11 cellular contexts compared by ENCODE assay signal in genomic region chr1:170619167-170620030, GRCh38. TPM values are rescaled to one million over a fixed set of nuclear protein-coding genes. Genes with fewer than 3 reads are reported as not detected.
DNase-seq lines count a peak whose midpoint lies in the region; ATAC-seq, FAIRE-seq and TF ChIP-seq lines count a peak whose summit lies in the region.
"Had no signal": no experiment of that assay in that cellular context is flagged by ENCODE, and none has a peak within 500 bp of the region (broad histone marks: within the 10 kb centered on the region; RNA-seq: fewer than 3 reads in every experiment).

No MANE protein-coding gene starts in this region.

- H3K27ac ChIP-seq in mammary epithelial cell (ENCODE audit: insufficient read depth, low read depth, low read length) = no peak overlapping the region

- FAIRE-seq in H54 (lab: Jason Lieb, UNC) = peak; percentile 60

- no peaks in the 10 kb centered on the region for H3K79me2 ChIP-seq in mammary epithelial cell (ENCODE audit: insufficient read depth, low read length)

- in situ Hi-C loops in mammary epithelial cell (cut with MboI; ENCODE audit: low sequenced_read_pairs in 2 of 2) = no loop called here

- no peak overlapping the region for H3K9ac ChIP-seq in mammary epithelial cell (ENCODE audit: insufficient read depth, low read length)

- intact Hi-C loops in mammary epithelial cell (cut with micrococcal nuclease) (loop anchor here (5.0 to 10.0 kb wide), 3 partner anchors 43 to 87 kb away; partner anchors contain the start of genes GORAB and PRRX1), sciatic nerve (cut with DNase I) (no loop called here)

- peak overlapping the region; percentile 61 for H2AFZ ChIP-seq in mammary epithelial cell (ENCODE audit: low read depth, low read length)

- H3K36me3 ChIP-seq in mammary epithelial cell (ENCODE audit: insufficient read depth, low read length) = no peaks in the 10 kb centered on the region
- H3K36me3 ChIP-seq: HAP-1 had no signal

- peaks cover 4% of the 10 kb centered on the region for H3K9me3 ChIP-seq in mammary epithelial cell (replicated peaks; ENCODE audit: insufficient read depth, low read length)
- H3K9me3 ChIP-seq: HAP-1 had no signal

- peak; percentile 13 for ATAC-seq in sciatic nerve
- no peak for ATAC-seq in GM18909 (IDR thresholded peaks at IDR 0.05; ENCODE audit: poor library complexity, unreplicated experiment)
- no peak for ATAC-seq in HG03520 (IDR thresholded peaks at IDR 0.05; ENCODE audit: unreplicated experiment)
- ATAC-seq: stimulated activated memory B cell treated with anti-CD40 and anti-IgM and Interleukin-4, amounts not matched to agents 10 μg/mL and 1 μg/mL and 100 μg/mL, for 72 hours had no signal

- H3K27me3 ChIP-seq in mammary epithelial cell (ENCODE audit: insufficient read depth, low read length) = no peaks in the 10 kb centered on the region

- WGBS in mammary epithelial cell (ENCODE audit: low coverage, missing lambda C conversion rate) = 43% methylated on average over 6 of the region's 7 CpGs

- BruUV-seq in mammary epithelial cell (replicated peaks; lab: Mats Ljungman, UMichigan) = no TSS peak

- H4K20me1 ChIP-seq in mammary epithelial cell (ENCODE audit: insufficient read depth, low read length) = no peaks in the 10 kb centered on the region

- no peak overlapping the region for H3K4me3 ChIP-seq in mammary epithelial cell (replicated peaks in 1 of 3; ENCODE audit: insufficient read depth in 1 of 3, low read depth in 2 of 3, low read length in 3 of 3)
- H3K4me3 ChIP-seq: HAP-1 had no signal

- dilution Hi-C loops in mammary epithelial cell (cut with HindIII; ENCODE audit: low sequenced_read_pairs) = no loop called here

- DNase-seq in H54 (ENCODE audit: insufficient read length, low spot score) = peak; percentile 6
- DNase-seq in NCI-H2171 (lab: John Stamatoyannopoulos, UW) = peak; percentile 13
- peak; percentile 46 for DNase-seq in mammary epithelial cell
- no peak for DNase-seq in sciatic nerve (ENCODE audit: low spot score)
- DNase-seq in LoVo (ENCODE audit: low spot score) = no peak
- DNase-seq: activated effector memory CD4-positive, alpha-beta T cell treated with anti-CD3 and anti-CD28 coated beads, Interleukin-2, amount 50 U/mL, for 16 hours; DMS79 had no signal

- H3K4me2 ChIP-seq in mammary epithelial cell (ENCODE audit: insufficient read depth, low read depth, low read length) = no peak overlapping the region

- peaks cover 20% of the 10 kb centered on the region for H3K4me1 ChIP-seq in mammary epithelial cell (ENCODE audit: insufficient read depth, low read length)
- H3K4me1 ChIP-seq: HAP-1 had no signal

- TF ChIP-seq POLR2A in H54 (IDR thresholded peaks at IDR 0.05; ENCODE audit: low read depth, low read length) = no peak

- CTCF ChIA-PET in mammary epithelial cell (lab: Charles Lee; ENCODE audit: low non-redundant PET) = no interaction called here

- TF ChIP-seq CTCF in mammary epithelial cell (conservative IDR thresholded peaks at IDR 0.05 in 1 of 2, IDR thresholded peaks at IDR 0.05 in 1 of 2; ENCODE audit: extremely low read depth in 1 of 2, insufficient read depth in 1 of 2, low read depth in 1 of 2, low read length in 2 of 2) = no peak

RNA-seq across cellular contexts. Expression of gene PRRX1, which starts 44.5 kb away (rescaled TPM):
- total RNA-seq in mammary epithelial cell (1 to 10 TPM in 1 of 2 donors, not detected in 1; 1.7 TPM), sciatic nerve (169 TPM)
- 0.18 TPM for polyA plus RNA-seq in mammary epithelial cell
- polyA minus RNA-seq in mammary epithelial cell = not detected

Comparison
In these comparisons a context has a peak if more than half of its experiments do, and no peak if none do; other contexts are left out.
1. DNase-seq: peak in H54 (single experiment), NCI-H2171 (single experiment) and mammary epithelial cell (single experiment); none in sciatic nerve (single experiment) and LoVo (single experiment).
2. RNA of gene PRRX1, which starts 44.5 kb away (total RNA-seq): 169 TPM in sciatic nerve (single experiment); 1.7 TPM in mammary epithelial cell; every median in the first group is over 10 times any median in the second.